25 cellular contexts compared by ENCODE assay signal in genomic region chr6:47492355-47492754, GRCh38.
"Had no signal": no experiment of that assay in that cellular context is flagged by ENCODE, and none has a peak within 500 bp of the region (broad histone marks: within the 10 kb centered on the region; RNA-seq: fewer than 3 reads in every experiment).

No MANE protein-coding gene starts in this region.

- H3K9me3 Mint-ChIP-seq: immature natural killer cell; naive thymus-derived CD8-positive, alpha-beta T cell; neural crest cell; stimulated activated effector memory CD8-positive, alpha-beta T cell treated with anti-CD3 and anti-CD28 coated beads, Interleukin-12 subunit alpha, Interleukin-12 subunit beta, amount 100 ng/mL, for 72 hours; stimulated activated naive CD8-positive, alpha-beta T cell treated with anti-CD3 and anti-CD28 coated beads, Interleukin-15, Interleukin-2, amounts not matched to agents 100 ng/mL and 50 ng/mL, for 24 hours had no signal

- DNase-seq: hypothalamus; immature natural killer cell; kidney; left ventricle myocardium inferior; naive thymus-derived CD8-positive, alpha-beta T cell; nucleus accumbens; pancreas; posterior cingulate gyrus; retina; right cardiac atrium; sigmoid colon; small intestine; spleen; stimulated activated CD4-positive, alpha-beta T cell treated with anti-CD3 and anti-CD28 coated beads, Interleukin-4, amount 100 ng/mL, for 24 hours; stimulated activated naive CD4-positive, alpha-beta T cell; substantia nigra; upper lobe of left lung had no signal

- H3K9me3 ChIP-seq: left ventricle myocardium inferior, pancreas, prostate gland, sigmoid colon, spleen, tibial nerve, upper lobe of left lung, vagina had no signal

- H3K27ac ChIP-seq: left ventricle myocardium inferior, pancreas, prostate gland, sigmoid colon, spleen, tibial nerve, upper lobe of left lung, vagina had no signal

- H3K4me3 ChIP-seq: left ventricle myocardium inferior, lung, pancreas, prostate gland, sigmoid colon, spleen, tibial nerve, upper lobe of left lung, vagina had no signal

- ATAC-seq: naive thymus-derived CD8-positive, alpha-beta T cell; pancreas; right cardiac atrium; stimulated activated effector memory CD8-positive, alpha-beta T cell treated with anti-CD3 and anti-CD28 coated beads, Interleukin-12 subunit alpha, Interleukin-12 subunit beta, amount 100 ng/mL, for 72 hours had no signal

- H3K4me1 ChIP-seq: prostate gland had no signal

- H3K4me3 Mint-ChIP-seq: immature natural killer cell; nephron; neural crest cell; stimulated activated effector memory CD8-positive, alpha-beta T cell treated with anti-CD3 and anti-CD28 coated beads, Interleukin-12 subunit alpha, Interleukin-12 subunit beta, amount 100 ng/mL, for 72 hours; stimulated activated naive CD8-positive, alpha-beta T cell treated with anti-CD3 and anti-CD28 coated beads, Interleukin-15, Interleukin-2, amounts not matched to agents 100 ng/mL and 50 ng/mL, for 24 hours had no signal

- H3K27ac Mint-ChIP-seq: immature natural killer cell; nephron; stimulated activated effector memory CD8-positive, alpha-beta T cell treated with anti-CD3 and anti-CD28 coated beads, Interleukin-12 subunit alpha, Interleukin-12 subunit beta, amount 100 ng/mL, for 72 hours; stimulated activated naive CD8-positive, alpha-beta T cell treated with anti-CD3 and anti-CD28 coated beads, Interleukin-15, Interleukin-2, amounts not matched to agents 100 ng/mL and 50 ng/mL, for 24 hours had no signal

- H3K27me3 ChIP-seq: pancreas, sigmoid colon, spleen, tibial nerve, upper lobe of left lung, vagina had no signal

- H3K36me3 ChIP-seq: left ventricle myocardium inferior, pancreas, prostate gland, sigmoid colon, spleen, tibial nerve, upper lobe of left lung, vagina had no signal

- H3K4me1 Mint-ChIP-seq: neural crest cell had no signal

- H3K27me3 Mint-ChIP-seq: naive thymus-derived CD8-positive, alpha-beta T cell; stimulated activated naive CD8-positive, alpha-beta T cell treated with anti-CD3 and anti-CD28 coated beads, Interleukin-15, Interleukin-2, amounts not matched to agents 100 ng/mL and 50 ng/mL, for 24 hours had no signal

- H3K36me3 Mint-ChIP-seq: immature natural killer cell; stimulated activated effector memory CD8-positive, alpha-beta T cell treated with anti-CD3 and anti-CD28 coated beads, Interleukin-12 subunit alpha, Interleukin-12 subunit beta, amount 100 ng/mL, for 72 hours had no signal
